In genomic region chr1:202965441-202965821, GRCh38 we compare ENCODE assay signal across 10 cellular contexts. TPM values are rescaled to one million over a fixed set of nuclear protein-coding genes. Genes with fewer than 3 reads are reported as not detected.
DNase-seq lines count a peak whose midpoint lies in the region; ATAC-seq lines count a peak whose summit lies in the region.
"Had no signal": no experiment of that assay in that cellular context is flagged by ENCODE, and none has a peak within 500 bp of the region (broad histone marks: within the 10 kb centered on the region; RNA-seq: fewer than 3 reads in every experiment).

No MANE protein-coding gene starts in this region.

- H3K27ac Mint-ChIP-seq in activated T-cell treated with anti-CD3 and anti-CD28 coated beads, Interleukin-2, amount 50 U/mL, for 72 hours, result no peak overlapping the region
- H3K27ac Mint-ChIP-seq in T-cell, result peak overlapping the region; percentile 84 to 91

- peak overlapping the region in 5 of 7 experiments; percentile 3 to 93 (median 73) for H3K4me3 ChIP-seq in skin epidermis
- H3K4me3 ChIP-seq: ovary had no signal

- peak overlapping the region; percentile 71 to 82 for H3K4me3 Mint-ChIP-seq in activated T-cell treated with anti-CD3 and anti-CD28 coated beads, Interleukin-2, amount 50 U/mL, for 72 hours
- H3K4me3 Mint-ChIP-seq in T-cell, result peak overlapping the region; percentile 6 to 81 (median 71)

- H3K27me3 Mint-ChIP-seq in activated T-cell treated with anti-CD3 and anti-CD28 coated beads, Interleukin-2, amount 50 U/mL, for 72 hours (ENCODE audit: low read depth), result no peaks in the 10 kb centered on the region
- no peaks in the 10 kb centered on the region for H3K27me3 Mint-ChIP-seq in T-cell

- H3K27ac ChIP-seq in skin epidermis, result peak overlapping the region in 19 of 21 experiments; percentile 32 to 96 (median 89)

- H3K36me3 Mint-ChIP-seq in activated T-cell treated with anti-CD3 and anti-CD28 coated beads, Interleukin-2, amount 50 U/mL, for 72 hours (ENCODE audit: insufficient read depth in 2 of 2), result peaks cover 0 to 2% of the 10 kb centered on the region in 2 donors
- peaks cover 21% of the 10 kb centered on the region for H3K36me3 Mint-ChIP-seq in T-cell

- H3K9me3 Mint-ChIP-seq in activated T-cell treated with anti-CD3 and anti-CD28 coated beads, Interleukin-2, amount 50 U/mL, for 72 hours, result no peaks in the 10 kb centered on the region
- H3K9me3 Mint-ChIP-seq in T-cell, result no peaks in the 10 kb centered on the region

- POLR2A ChIA-PET in T-cell (lab: Charles Lee), result no interaction called here

- peaks cover 39% of the 10 kb centered on the region for H3K4me1 Mint-ChIP-seq in activated T-cell treated with anti-CD3 and anti-CD28 coated beads, Interleukin-2, amount 50 U/mL, for 72 hours (ENCODE audit: low read depth)
- peaks cover 29 to 34% (median 33%) of the 10 kb centered on the region in 3 donors for H3K4me1 Mint-ChIP-seq in T-cell

- no peak for ATAC-seq in activated T-cell treated with anti-CD3 and anti-CD28 coated beads, Interleukin-2, amount 50 U/mL, for 72 hours (replicated peaks in 1 of 2)
- ATAC-seq in T-cell (replicated peaks in 1 of 4) (no peak), esophagus mucosa (peak; percentile 46), HG03045 (IDR thresholded peaks at IDR 0.05; ENCODE audit: unreplicated experiment) (no peak), HG03175 (IDR thresholded peaks at IDR 0.05; ENCODE audit: unreplicated experiment) (no peak)

- no peak for DNase-seq in activated T-cell treated with anti-CD3 and anti-CD28 coated beads, Interleukin-2, amount 50 U/mL, for 72 hours
- no peak for DNase-seq in activated T-cell treated with anti-CD3 and anti-CD28 coated beads, Interleukin-2, amount 50 U/mL, for 48 hours
- DNase-seq in T-cell, result no peak
- no peak for DNase-seq in hepatic stellate cell (ENCODE audit: low spot score)
- DNase-seq: ovary; stimulated activated CD4-positive, alpha-beta T cell treated with anti-CD3 and anti-CD28 coated beads, Interleukin-4, amount 100 ng/mL, for 4 hours had no signal

- CTCF ChIA-PET in T-cell (lab: Charles Lee), result interaction anchor here in 1 of 2 donors (1.5 kb wide), 1 partner anchor 32 kb away, joined by 3 read pairs; no protein-coding TSS in a partner anchor

RNA-seq across cellular contexts. Expression of gene CYB5R1, which starts 1.6 kb away (rescaled TPM):
- 10 to 100 TPM; 24.9 to 30.1 TPM for total RNA-seq in activated T-cell treated with anti-CD3 and anti-CD28 coated beads, Interleukin-2, amount 50 U/mL, for 72 hours
- 10 to 100 TPM; 37.5 to 44.0 (median 40.0) TPM for total RNA-seq in T-cell
- total RNA-seq in esophagus mucosa, result 73.1 TPM

RNA-seq across cellular contexts. Expression of gene ADIPOR1, which starts 7.3 kb away (rescaled TPM):
- total RNA-seq in activated T-cell treated with anti-CD3 and anti-CD28 coated beads, Interleukin-2, amount 50 U/mL, for 72 hours, result 10 to 100 TPM; 72.0 to 75.3 TPM
- total RNA-seq in T-cell (10 to 100 TPM; 50.3 to 70.1 (median 53.7) TPM), esophagus mucosa (82.7 TPM)

RNA-seq across cellular contexts. Expression of gene KLHL12, which starts 38.4 kb away (rescaled TPM):
- 10 to 100 TPM; 43.8 to 52.5 TPM for total RNA-seq in activated T-cell treated with anti-CD3 and anti-CD28 coated beads, Interleukin-2, amount 50 U/mL, for 72 hours
- 10 to 100 TPM; 18.8 to 22.7 (median 22.0) TPM for total RNA-seq in T-cell
- 21.5 TPM for total RNA-seq in esophagus mucosa

RNA-seq across cellular contexts. Expression of gene TMEM183A, which starts 41.7 kb away (rescaled TPM):
- 10 to 100 TPM; 63.8 to 80.7 TPM for total RNA-seq in activated T-cell treated with anti-CD3 and anti-CD28 coated beads, Interleukin-2, amount 50 U/mL, for 72 hours
- total RNA-seq in T-cell (100 to 1,000 TPM in 2 of 5 donors, 10 to 100 TPM in 3; 67.5 to 124 (median 68.4) TPM), esophagus mucosa (54.3 TPM)
